In genomic region chr5:138654281-138654867, GRCh38 we compare ENCODE assay signal across 8 cellular contexts.
A peak's percentile ranks its signal among the peaks of the same experiment; 100 is the strongest.
DNase-seq lines count a peak whose midpoint lies in the region; ATAC-seq, FAIRE-seq and TF ChIP-seq lines count a peak whose summit lies in the region.

No MANE protein-coding gene starts in this region.

- SMC1A ChIA-PET in GM12878 (lab: Charles Lee; ENCODE audit: uncharacterized antibody, unreplicated experiment), result no interaction called here

- RAD21 ChIA-PET in GM12878 (lab: Charles Lee; ENCODE audit: unreplicated experiment), result interaction anchor here (0.8 kb wide), 1 partner anchor 608 kb away, joined by 3 read pairs; no protein-coding TSS in a partner anchor

- in situ Hi-C loops in GM12878 (cut with MboI) (no loop called here), transverse colon (cut with MboI; ENCODE audit: low pct_ligation_motif_present in 1 of 4, low pct_unique_long_range_greater_than_20kb in 1 of 4, low sequenced_read_pairs in 3 of 4) (no loop called here)

- no peak for TF ChIP-seq RAD21 in GM12878 (IDR thresholded peaks at IDR 0.05; ENCODE audit: insufficient read depth, low read depth, low read length)

- H3K9ac ChIP-seq in GM12878 (ENCODE audit: control insufficient read depth, insufficient read depth, low read length), result no peak overlapping the region

- H3K4me3 ChIP-seq in GM12878 (no peak overlapping the region), transverse colon (no peak overlapping the region), hepatocyte (no peak overlapping the region)

- H3K27me3 ChIP-seq in GM12878 (replicated peaks in 1 of 2; ENCODE audit: control insufficient read depth in 2 of 2, insufficient read depth in 2 of 2, low read length in 1 of 2) (no peaks in the 10 kb centered on the region), transverse colon (peaks cover 10% of the 10 kb centered on the region), hepatocyte (no peaks in the 10 kb centered on the region)

- no TSS peak for BruUV-seq in GM12878 (replicated peaks; lab: Mats Ljungman, UMichigan)

- H3K36me3 ChIP-seq in GM12878 (ENCODE audit: control insufficient read depth in 2 of 2, insufficient read depth in 2 of 2, low read length in 1 of 2) (no peaks in the 10 kb centered on the region), transverse colon (no peaks in the 10 kb centered on the region), hepatocyte (replicated peaks; ENCODE audit: insufficient read depth, low read depth) (no peaks in the 10 kb centered on the region)

- H3K4me1 ChIP-seq in GM12878 (ENCODE audit: control insufficient read depth, insufficient read depth, low read length) (peaks cover 34% of the 10 kb centered on the region), transverse colon (no peaks in the 10 kb centered on the region), hepatocyte (ENCODE audit: insufficient read depth) (peaks cover 12% of the 10 kb centered on the region)

- H4K20me1 ChIP-seq in GM12878 (ENCODE audit: control insufficient read depth, insufficient read depth), result no peaks in the 10 kb centered on the region
- no peaks in the 10 kb centered on the region for H4K20me1 ChIP-seq in hepatocyte (ENCODE audit: insufficient read depth, poor library complexity, severe bottlenecking)

- H3K9me2 ChIP-seq in hepatocyte (replicated peaks; ENCODE audit: insufficient read depth), result no peaks in the 10 kb centered on the region

- DNase-seq in T1000 (lab: John Stamatoyannopoulos, UW) (peak; percentile 34), GM12878 (ENCODE audit: low read depth, low spot score) (peak; percentile 75), transverse colon (no peak), hepatocyte (ENCODE audit: low spot score) (no peak), NCI-H526 treated with DMSO at 0.1 percent for 48 hours (lab: John Stamatoyannopoulos, UW) (no peak)
- DNase-seq in stimulated activated CD4-positive, alpha-beta T cell treated with anti-CD3 and anti-CD28 coated beads, Interleukin-15, amount 100 ng/mL, for 48 hours (ENCODE audit: low read depth in 2 of 2), result peak; percentile 63 to 65

- POLR2A ChIA-PET in GM12878 (lab: Charles Lee), result no interaction called here

- TF ChIP-seq POLR2A in GM12878 (IDR thresholded peaks at IDR 0.05; ENCODE audit: low read depth, low read length), result no peak
- no peak for TF ChIP-seq POLR2A in transverse colon (IDR thresholded peaks at IDR 0.05)

- WGBS in GM12878 (ENCODE audit: insufficient coverage, insufficient replicate concordance, low lambda C conversion rate, missing lambda C conversion rate), result under 1% methylated on average over 8 of the region's 8 CpGs
- 52 to 67% methylated on average over 3 to 8 of the region's 8 CpGs for WGBS in transverse colon (ENCODE audit: low coverage in 1 of 2), 2 donors
- 71% methylated on average over 8 of the region's 8 CpGs for WGBS in hepatocyte (ENCODE audit: low lambda C conversion rate, missing lambda C conversion rate)

- CTCF ChIA-PET in GM12878 (lab: Yijun Ruan, JAX), result interaction anchor here (0.6 to 1.7 kb wide), 3 partner anchors 52 to 79 kb away, joined by 3 to 5 read pairs (median 4); partner anchors contain the start of gene HSPA9

- H3K4me2 ChIP-seq in GM12878 (ENCODE audit: control insufficient read depth, insufficient read depth), result peak overlapping the region; percentile 57
- no peak overlapping the region for H3K4me2 ChIP-seq in hepatocyte

- FAIRE-seq in GM12878 (lab: Jason Lieb, UNC), result peak; percentile 72

- H3K79me2 ChIP-seq in GM12878 (ENCODE audit: control insufficient read depth, insufficient read depth, low read length) (no peaks in the 10 kb centered on the region), hepatocyte (no peaks in the 10 kb centered on the region)

- ATAC-seq in GM18517 (IDR thresholded peaks at IDR 0.05; ENCODE audit: unreplicated experiment) (peak; percentile 73), HG02981 (IDR thresholded peaks at IDR 0.05; ENCODE audit: unreplicated experiment) (peak; percentile 71), GM12878 (peak; percentile 89)

- no peaks in the 10 kb centered on the region for H3K9me3 ChIP-seq in GM12878 (replicated peaks; ENCODE audit: control insufficient read depth, insufficient read depth, low read length)
- H3K9me3 ChIP-seq in transverse colon, result no peaks in the 10 kb centered on the region
- H3K9me3 ChIP-seq in hepatocyte (ENCODE audit: low read depth), result no peaks in the 10 kb centered on the region

- intact Hi-C loops in GM12878 (cut with micrococcal nuclease; ENCODE audit: unreplicated experiment), result no loop called here
- intact Hi-C loops in transverse colon (cut with DNase I; ENCODE audit: low total_unique reads), result no loop called here

- no peak for TF ChIP-seq CTCF in GM12878 (IDR thresholded peaks at IDR 0.05 in 2 of 3, conservative IDR thresholded peaks at IDR 0.05 in 1 of 3; ENCODE audit: control insufficient read depth in 2 of 3, extremely low read depth in 1 of 3, insufficient read depth in 1 of 3, low read depth in 3 of 3, low read length in 3 of 3)
- TF ChIP-seq CTCF in transverse colon (IDR thresholded peaks at IDR 0.05), result no peak
- no peak for TF ChIP-seq CTCF in hepatocyte (IDR thresholded peaks at IDR 0.05; ENCODE audit: poor library complexity)

- TF ChIP-seq EP300 in GM12878 (IDR thresholded peaks at IDR 0.05; ENCODE audit: borderline replicate concordance in 1 of 2, control insufficient read depth in 1 of 2, low read depth in 2 of 2, low read length in 2 of 2) (peak; percentile 5 to 35; a peak in 2 of 4 replicates), transverse colon (IDR thresholded peaks at IDR 0.05; ENCODE audit: low read depth) (no peak)

- H2AFZ ChIP-seq in GM12878 (ENCODE audit: control insufficient read depth, low read depth, low read length) (no peak overlapping the region), hepatocyte (no peak overlapping the region)

- H3K27ac ChIP-seq in GM12878 (ENCODE audit: control insufficient read depth, insufficient read depth), result no peak overlapping the region
- H3K27ac ChIP-seq in transverse colon, result no peak overlapping the region
- H3K27ac ChIP-seq in hepatocyte, result no peak overlapping the region

TF ChIP-seq in GM12878, 131 proteins besides CTCF, POLR2A, EP300 and RAD21 (continues in another document):
- peak; percentile 60; the same call in 1 of the 2 replicates for TF ChIP-seq CREM (IDR thresholded peaks at IDR 0.05; ENCODE audit: low read depth)
- TF ChIP-seq EED (IDR thresholded peaks at IDR 0.05; ENCODE audit: low read depth), result peak; percentile 91
- TF ChIP-seq PAX5 (IDR thresholded peaks at IDR 0.05; ENCODE audit: borderline replicate concordance, low read depth, low read length), result peak; percentile 53; the same call in 1 of the 2 replicates
- peak; percentile 43; the same call in 1 of the 2 replicates for TF ChIP-seq DPF2 (IDR thresholded peaks at IDR 0.05)
- peak; percentile 89 for TF ChIP-seq SKIL (IDR thresholded peaks at IDR 0.05; ENCODE audit: low read depth, poor library complexity, severe bottlenecking)
- no peak for TF ChIP-seq FOXK2 (IDR thresholded peaks at IDR 0.05)
- TF ChIP-seq JUND (IDR thresholded peaks at IDR 0.05; ENCODE audit: low read depth, low read length), result no peak
- TF ChIP-seq MEF2A (IDR thresholded peaks at IDR 0.05; ENCODE audit: insufficient read depth, low read depth, low read length), result 0 out of 2 replicates have a peak, but pooled peaks have one; percentile 25
- TF ChIP-seq BCL3 (IDR thresholded peaks at IDR 0.05; ENCODE audit: borderline replicate concordance, insufficient read depth, low read depth, low read length, poor library complexity, severe bottlenecking), result peak; percentile 70
- peak; percentile 82 for TF ChIP-seq TBL1XR1 (IDR thresholded peaks at IDR 0.05; ENCODE audit: low read depth, low read length)
- TF ChIP-seq CHD4 (IDR thresholded peaks at IDR 0.05), result no peak
- TF ChIP-seq IKZF2 (IDR thresholded peaks at IDR 0.05), result peak; percentile 79 to 81
- 0 out of 2 replicates have a peak, but pooled peaks have one; percentile 43 for TF ChIP-seq FOXM1 (IDR thresholded peaks at IDR 0.05; ENCODE audit: low read depth, low read length)
- TF ChIP-seq MTA3 (IDR thresholded peaks at IDR 0.05; ENCODE audit: borderline replicate concordance, low read length), result peak; percentile 51; the same call in 1 of the 2 replicates
- peak; percentile 99 for TF ChIP-seq NR2F1 (conservative IDR thresholded peaks at IDR 0.05)
- no peak for TF ChIP-seq SIX5 (IDR thresholded peaks at IDR 0.05; ENCODE audit: low read depth, low read length, severe bottlenecking)
- no peak for TF ChIP-seq SMAD5 (IDR thresholded peaks at IDR 0.05; ENCODE audit: low read depth)
- peak; percentile 21; the same call in 1 of the 2 replicates for TF ChIP-seq MXI1 (IDR thresholded peaks at IDR 0.05; ENCODE audit: low read depth, low read length)
- no peak for TF ChIP-seq CBX3 (IDR thresholded peaks at IDR 0.05; ENCODE audit: borderline replicate concordance, low read depth)
- 0 out of 2 replicates have a peak, but pooled peaks have one; percentile 20 for TF ChIP-seq BCL11A (IDR thresholded peaks at IDR 0.05; ENCODE audit: low read depth, low read length)

Comparison
In these comparisons a context has a peak if more than half of its experiments do, and no peak if none do; other contexts are left out.
1. DNase-seq: peak in T1000 (single experiment), GM12878 (single experiment) and stimulated activated CD4-positive, alpha-beta T cell treated with anti-CD3 and anti-CD28 coated beads, Interleukin-15, amount 100 ng/mL, for 48 hours (2 of 2); none in transverse colon (single experiment), hepatocyte (single experiment) and NCI-H526 treated with DMSO at 0.1 percent for 48 hours (single experiment).
2. Peak in every context shown above with its lines, with median percentiles within 50 percentile points of each other: ATAC-seq.